20 cellular contexts compared by ENCODE assay signal in the genomic region with DNA sequence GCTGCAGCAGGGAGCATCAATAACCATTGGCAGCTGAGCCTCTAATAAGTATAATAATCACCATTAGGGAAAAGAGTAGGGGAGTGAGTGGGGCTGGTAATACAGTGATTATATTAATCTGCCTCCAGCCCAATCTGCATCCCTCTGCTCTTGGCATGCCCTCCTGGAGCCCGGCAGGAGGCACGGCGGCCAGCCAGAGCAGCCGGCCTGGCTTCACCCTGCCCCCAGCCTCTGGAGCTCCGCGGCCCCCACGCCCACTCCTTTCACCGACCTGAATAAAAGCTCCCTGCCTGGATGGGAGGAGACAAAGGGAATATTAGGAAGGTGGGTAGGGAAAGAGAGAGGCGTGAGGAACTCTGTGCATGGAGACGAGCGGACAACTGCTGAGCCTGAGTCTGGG. TPM values are rescaled to one million over a fixed set of nuclear protein-coding genes. Genes with fewer than 3 reads are reported as not detected.
DNase-seq lines count a peak whose midpoint lies in the region; ATAC-seq and TF ChIP-seq lines count a peak whose summit lies in the region.
"Had no signal": no experiment of that assay in that cellular context is flagged by ENCODE, and none has a peak within 500 bp of the region (broad histone marks: within the 10 kb centered on the region; RNA-seq: fewer than 3 reads in every experiment).

No MANE protein-coding gene starts in this region.

- no peak overlapping the region for H3K27ac Mint-ChIP-seq in activated T-cell treated with anti-CD3 and anti-CD28 coated beads, Interleukin-2, amount 50 U/mL, for 24 hours
- H3K27ac Mint-ChIP-seq: activated CD4-positive, alpha-beta T cell treated with anti-CD3 and anti-CD28 coated beads for 36 hours had no signal

- no peak for TF ChIP-seq CTCF in A673 (conservative IDR thresholded peaks at IDR 0.05; ENCODE audit: low read depth, low read length)
- TF ChIP-seq CTCF in heart right ventricle (IDR thresholded peaks at IDR 0.05) = no peak

- H3K27me3 ChIP-seq in A673 (replicated peaks; ENCODE audit: insufficient read depth, low read depth, low read length, poor library complexity) = no peaks in the 10 kb centered on the region
- no peaks in the 10 kb centered on the region for H3K27me3 ChIP-seq in heart right ventricle

- no peak overlapping the region for H3K4me3 Mint-ChIP-seq in activated T-cell treated with anti-CD3 and anti-CD28 coated beads, Interleukin-2, amount 50 U/mL, for 24 hours
- H3K4me3 Mint-ChIP-seq: activated CD4-positive, alpha-beta T cell treated with anti-CD3 and anti-CD28 coated beads for 36 hours; activated T-cell treated with anti-CD3 and anti-CD28 coated beads, Interleukin-2, amount 50 U/mL, for 4 hours had no signal

- no peaks in the 10 kb centered on the region for H3K36me3 Mint-ChIP-seq in activated T-cell treated with anti-CD3 and anti-CD28 coated beads, Interleukin-2, amount 50 U/mL, for 24 hours (ENCODE audit: low read depth)

- CTCF ChIA-PET in A673 (lab: Charles Lee) = no interaction called here

- H3K9me3 ChIP-seq in A673 (ENCODE audit: low read depth, low read length, poor library complexity, severe bottlenecking) = no peaks in the 10 kb centered on the region
- H3K9me3 ChIP-seq in heart right ventricle = no peaks in the 10 kb centered on the region
- H3K9me3 ChIP-seq: A549, thoracic aorta had no signal

- H3K9me3 Mint-ChIP-seq in activated T-cell treated with anti-CD3 and anti-CD28 coated beads, Interleukin-2, amount 50 U/mL, for 24 hours = no peaks in the 10 kb centered on the region
- H3K9me3 Mint-ChIP-seq: activated T-cell treated with anti-CD3 and anti-CD28 coated beads, Interleukin-2, amount 50 U/mL, for 4 hours had no signal

- POLR2A ChIA-PET in A673 (lab: Charles Lee; ENCODE audit: low non-redundant PET) = interaction anchor here (0.6 kb wide), 1 partner anchor 985 kb away, joined by 3 read pairs; no protein-coding TSS in a partner anchor

- intact Hi-C loops in A673 (cut with micrococcal nuclease; ENCODE audit: unreplicated experiment) = no loop called here
- intact Hi-C loops in heart right ventricle (cut with DNase I) = no loop called here
- intact Hi-C loops in left colon (cut with DNase I, micrococcal nuclease) = no loop called here

- no TSS peak for BruUV-seq in A673 (replicated peaks; lab: Mats Ljungman, UMichigan)

- H3K36me3 ChIP-seq in A673 (ENCODE audit: insufficient read depth, low read length, poor library complexity, severe bottlenecking) (no peaks in the 10 kb centered on the region), heart right ventricle (no peaks in the 10 kb centered on the region)
- H3K36me3 ChIP-seq: thoracic aorta had no signal

- peaks cover 1% of the 10 kb centered on the region for H3K4me1 Mint-ChIP-seq in activated T-cell treated with anti-CD3 and anti-CD28 coated beads, Interleukin-2, amount 50 U/mL, for 24 hours (ENCODE audit: low read depth)

- H3K4me3 ChIP-seq in A673 (ENCODE audit: low read depth, low read length, poor library complexity, severe bottlenecking) (no peak overlapping the region), heart right ventricle (no peak overlapping the region)
- H3K4me3 ChIP-seq: A549, thoracic aorta had no signal

- H3K4me1 ChIP-seq in A673 (ENCODE audit: insufficient read depth, low read length, poor library complexity, severe bottlenecking) (peaks cover 34% of the 10 kb centered on the region), heart right ventricle (peaks cover 14 to 57% (median 29%) of the 10 kb centered on the region in 9 donors)
- H3K4me1 ChIP-seq: parathyroid adenoma had no signal

- peak; percentile 86 for DNase-seq in A673 (ENCODE audit: low spot score)
- DNase-seq in NCI-H1417 (lab: John Stamatoyannopoulos, UW) = peak in 2 of 3 experiments; percentile 96 to 99
- peak; percentile 31 for DNase-seq in NCI-H774 (lab: John Stamatoyannopoulos, UW)
- DNase-seq in heart right ventricle = no peak
- no peak for DNase-seq in left colon
- no peak for DNase-seq in activated T-cell treated with anti-CD3 and anti-CD28 coated beads, Interleukin-2, amount 50 U/mL, for 24 hours
- DNase-seq in SKM-1 (lab: John Stamatoyannopoulos, UW; ENCODE audit: unreplicated experiment) = no peak
- DNase-seq: activated CD4-positive, alpha-beta T cell treated with anti-CD3 and anti-CD28 coated beads for 36 hours; activated T-cell treated with anti-CD3 and anti-CD28 coated beads, Interleukin-2, amount 50 U/mL, for 4 hours; mammary epithelial cell; NCI-H187 treated with DMSO at 0.1 percent for 48 hours; OCI-M1; stimulated activated CD4-positive, alpha-beta T cell treated with anti-CD3 and anti-CD28 coated beads, Interleukin-15, amount 100 ng/mL, for 24 hours had no signal

- ATAC-seq in heart right ventricle (peak in 5 of 8 donors; percentile 52 to 83 (median 59)), left colon (no peak), GM18907 (IDR thresholded peaks at IDR 0.05; ENCODE audit: unreplicated experiment) (no peak)
- ATAC-seq: activated CD4-positive, alpha-beta T cell treated with anti-CD3 and anti-CD28 coated beads for 36 hours; activated T-cell treated with anti-CD3 and anti-CD28 coated beads, Interleukin-2, amount 50 U/mL, for 4 hours had no signal

- no peaks in the 10 kb centered on the region for H3K27me3 Mint-ChIP-seq in activated T-cell treated with anti-CD3 and anti-CD28 coated beads, Interleukin-2, amount 50 U/mL, for 24 hours
- H3K27me3 Mint-ChIP-seq: activated CD4-positive, alpha-beta T cell treated with anti-CD3 and anti-CD28 coated beads for 36 hours had no signal

- WGBS in heart right ventricle, 2 donors = 52 to 72% methylated on average over 11 of the region's 11 CpGs

- H3K27ac ChIP-seq in A673 (ENCODE audit: low read depth, low read length, poor library complexity, severe bottlenecking) = peak overlapping the region; percentile 12
- H3K27ac ChIP-seq in heart right ventricle = peak overlapping the region in 5 of 10 donors; percentile 1 to 43 (median 22)
- H3K27ac ChIP-seq: parathyroid adenoma, thoracic aorta had no signal

RNA-seq across cellular contexts. Expression of a gene that starts 28.3 kb away (rescaled TPM):
- total RNA-seq in A673 (2021) (not detected in 2 replicates), heart right ventricle (not detected), left colon (not detected)
- not detected for polyA plus RNA-seq in heart right ventricle
- total RNA-seq: activated CD4-positive, alpha-beta T cell treated with anti-CD3 and anti-CD28 coated beads for 36 hours; activated T-cell treated with anti-CD3 and anti-CD28 coated beads, Interleukin-2, amount 50 U/mL, for 4 hours; dermis microvascular lymphatic vessel endothelial cell; mammary epithelial cell; T-helper 1 cell treated with Interleukin-12 subunit alpha and Interleukin-12 subunit beta and Interleukin-4 antibody, amounts not matched to agents 30 ng/mL and 1 ng/mL, for 36 hours; thoracic aorta had no signal
- polyA plus RNA-seq: A549, adipose tissue, mammary epithelial cell had no signal

RNA-seq across cellular contexts. Expression of a gene that starts 46.6 kb away (rescaled TPM):
- total RNA-seq in A673 (2021) = not detected in 2 replicates
- total RNA-seq in heart right ventricle = 10 to 100 TPM in 7 of 10 donors, 1 to 10 TPM in 3; 3.3 to 37.1 (median 14.1) TPM
- polyA plus RNA-seq in heart right ventricle = 10 to 100 TPM; 15.0 to 15.3 TPM
- 10 to 100 TPM in 1 of 2 donors, 1 to 10 TPM in 1; 6.6 to 19.7 TPM for total RNA-seq in left colon
- total RNA-seq: activated CD4-positive, alpha-beta T cell treated with anti-CD3 and anti-CD28 coated beads for 36 hours; dermis microvascular lymphatic vessel endothelial cell; T-helper 1 cell treated with Interleukin-12 subunit alpha and Interleukin-12 subunit beta and Interleukin-4 antibody, amounts not matched to agents 30 ng/mL and 1 ng/mL, for 36 hours had no signal
- polyA plus RNA-seq: A549 had no signal

Comparison
In these comparisons a context has a peak if more than half of its experiments do, and no peak if none do; other contexts are left out.
1. DNase-seq: peak in A673 (single experiment), NCI-H1417 (2 of 3) and NCI-H774 (single experiment); none in heart right ventricle (0 of 2), left colon (0 of 2), activated T-cell treated with anti-CD3 and anti-CD28 coated beads, Interleukin-2, amount 50 U/mL, for 24 hours (single experiment) and SKM-1 (single experiment).
2. ATAC-seq: peak in heart right ventricle (5 of 8); none in left colon (single experiment) and GM18907 (single experiment).